Comparison of ENCODE assay signal across 28 cellular contexts in the genomic region with DNA sequence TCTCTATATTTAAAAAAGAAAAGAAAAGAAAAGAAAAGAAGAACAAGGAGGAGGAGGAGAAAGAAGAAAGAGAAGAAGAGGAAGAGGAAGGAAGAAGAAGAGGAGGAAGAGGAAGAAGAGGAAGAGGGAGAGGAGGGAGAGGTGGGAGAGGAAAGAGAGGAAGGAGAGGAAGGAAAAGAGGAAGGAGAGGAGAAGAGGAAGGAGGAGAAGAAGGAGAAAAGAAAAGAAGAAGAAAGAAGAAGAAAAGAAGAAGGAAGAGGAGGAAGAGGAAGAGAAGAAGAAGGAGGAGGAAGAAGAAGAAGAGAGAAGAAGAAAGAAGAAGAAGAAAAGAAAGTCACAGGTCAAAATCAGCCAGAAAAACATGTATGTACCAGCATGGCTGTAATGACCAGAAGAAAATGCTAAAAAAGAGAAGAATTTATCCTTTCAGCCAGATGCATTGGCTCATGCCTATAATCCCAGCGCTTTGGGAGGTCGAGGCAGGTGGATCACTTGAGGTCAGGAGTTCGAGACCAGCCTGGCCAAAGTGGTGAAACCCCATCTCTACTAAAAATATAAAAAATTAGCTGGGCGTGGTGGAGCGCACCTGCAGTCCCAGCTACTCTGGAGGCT.
"Had no signal": no experiment of that assay in that cellular context is flagged by ENCODE, and none has a peak within 500 bp of the region (broad histone marks: within the 10 kb centered on the region; RNA-seq: fewer than 3 reads in every experiment).

No MANE protein-coding gene starts in this region.

- H3K9me3 Mint-ChIP-seq: effector memory CD8-positive, alpha-beta T cell; mesothelial cell of epicardium; naive thymus-derived CD4-positive, alpha-beta T cell; nephron; type B pancreatic cell had no signal

- H3K4me3 Mint-ChIP-seq: effector memory CD8-positive, alpha-beta T cell; mesothelial cell of epicardium; nephron; type B pancreatic cell had no signal

- H3K4me3 ChIP-seq: coronary artery, esophagus squamous epithelium, heart right ventricle, left lung, pancreas, smooth muscle cell, testis, tibial artery had no signal

- ATAC-seq: effector memory CD8-positive, alpha-beta T cell; heart right ventricle; left cardiac atrium; left lung; naive thymus-derived CD4-positive, alpha-beta T cell; pancreas; sciatic nerve; stimulated activated naive CD8-positive, alpha-beta T cell treated with anti-CD3 and anti-CD28 coated beads, Interleukin-15, Interleukin-2, amounts not matched to agents 100 U/mL and 50 U/mL, for 24 hours had no signal

- H3K36me3 Mint-ChIP-seq: mesothelial cell of epicardium; naive thymus-derived CD4-positive, alpha-beta T cell; type B pancreatic cell had no signal

- H3K36me3 ChIP-seq: esophagus squamous epithelium, heart right ventricle, left lung, pancreas, tibial artery had no signal

- H3K9me3 ChIP-seq: esophagus squamous epithelium, left lung, pancreas, testis, tibial artery had no signal

- H3K4me1 ChIP-seq: pancreas had no signal

- H3K27me3 ChIP-seq: esophagus squamous epithelium, heart right ventricle, left lung, pancreas, testis, tibial artery had no signal

- H3K27me3 Mint-ChIP-seq: effector memory CD8-positive, alpha-beta T cell; type B pancreatic cell had no signal

- DNase-seq: effector memory CD8-positive, alpha-beta T cell; erythroblast; esophagus squamous epithelium; foreskin melanocyte; glutamatergic neuron; heart right ventricle; hippocampal formation; left cardiac atrium; mesenchymal stem cell; naive thymus-derived CD4-positive, alpha-beta T cell; occipital lobe; pancreas; retina; stimulated activated CD4-positive, alpha-beta T cell treated with anti-CD3 and anti-CD28 coated beads, Interleukin-12 subunit alpha, Interleukin-12 subunit beta, amount 100 ng/mL, for 4 hours; stimulated activated CD4-positive, alpha-beta T cell treated with anti-CD3 and anti-CD28 coated beads, Interleukin-1b, Interleukin-23, amount 100 ng/mL, for 48 hours; stimulated activated CD4-positive, alpha-beta T cell treated with anti-CD3 and anti-CD28 coated beads, Interleukin-4, amount 100 ng/mL, for 1 hour; stimulated activated CD8-positive, alpha-beta memory T cell treated with anti-CD3 and anti-CD28 coated beads, Interleukin-4, amount 100 ng/mL, for 48 hours; stimulated activated naive CD8-positive, alpha-beta T cell treated with anti-CD3 and anti-CD28 coated beads, Interleukin-15, Interleukin-2, amounts not matched to agents 100 U/mL and 50 U/mL, for 24 hours; substantia nigra; testis; tibial artery had no signal

- H3K27ac Mint-ChIP-seq: mesothelial cell of epicardium, type B pancreatic cell had no signal

- H3K27ac ChIP-seq: coronary artery, esophagus squamous epithelium, heart right ventricle, pancreas, testis, tibial artery had no signal
